In genomic region chr12:106063826-106064575, GRCh38 we compare ENCODE assay signal across 21 cellular contexts.
DNase-seq lines count a peak whose midpoint lies in the region; ATAC-seq, FAIRE-seq and TF ChIP-seq lines count a peak whose summit lies in the region.
"Had no signal": no experiment of that assay in that cellular context is flagged by ENCODE, and none has a peak within 500 bp of the region (broad histone marks: within the 10 kb centered on the region; RNA-seq: fewer than 3 reads in every experiment).

No MANE protein-coding gene starts in this region.

- H3K4me1 Mint-ChIP-seq in H9 (peaks cover 21 to 22% of the 10 kb centered on the region in 2 experiments), endothelial cell (ENCODE audit: unreplicated experiment) (peaks cover 47% of the 10 kb centered on the region), neural crest cell (peaks cover 40% of the 10 kb centered on the region)

- TF ChIP-seq CTCF in H9 (conservative IDR thresholded peaks at IDR 0.05) (no peak), endothelial cell (IDR thresholded peaks at IDR 0.05; ENCODE audit: unreplicated experiment) (no peak), neural crest cell (conservative IDR thresholded peaks at IDR 0.05) (no peak)

- H3K4ac ChIP-seq in H9 (ENCODE audit: low read depth, low read length), result no peak overlapping the region

- no peak overlapping the region for H2BK20ac ChIP-seq in H9 (ENCODE audit: low read depth, low read length, poor library complexity, severe bottlenecking)

- H3K27ac ChIP-seq in H9 (ENCODE audit: insufficient read length, low read depth, low read length), result no peak overlapping the region
- H3K27ac ChIP-seq: BLaER1 treated with 17β-estradiol and CSF1 and Interleukin-3, amounts not matched to agents 10 nM and 100 nM; PC-9; SJCRH30 had no signal

- H3K9ac ChIP-seq in H9 (ENCODE audit: extremely low read depth, insufficient read length, low read length), result no peak overlapping the region
- H3K9ac ChIP-seq: BLaER1 treated with 17β-estradiol and CSF1 and Interleukin-3, amounts not matched to agents 10 nM and 100 nM had no signal

- no peak overlapping the region for H3K4me3 Mint-ChIP-seq in H9
- H3K4me3 Mint-ChIP-seq in endothelial cell (ENCODE audit: unreplicated experiment), result peak overlapping the region; percentile 29
- H3K4me3 Mint-ChIP-seq in neural crest cell, result no peak overlapping the region
- H3K4me3 Mint-ChIP-seq: CD8-positive, alpha-beta T cell had no signal

- H3K79me2 ChIP-seq in H9 (ENCODE audit: insufficient read depth, low read length), result no peaks in the 10 kb centered on the region

- H2AFZ ChIP-seq in H9 (ENCODE audit: low read length), result no peak overlapping the region
- H2AFZ ChIP-seq: PC-9 had no signal

- no peak overlapping the region for H2BK120ac ChIP-seq in H9 (ENCODE audit: low read depth, low read length, poor library complexity, severe bottlenecking)

- no CpG with 5 or more reads among the region's 4 CpGs for WGBS in H9 (ENCODE audit: extremely low coverage, insufficient read length, low lambda C conversion rate)

- H2BK15ac ChIP-seq in H9 (ENCODE audit: low read depth, low read length), result no peak overlapping the region

- H4K5ac ChIP-seq in H9 (ENCODE audit: insufficient read length, low read depth, low read length), result no peak overlapping the region

- no peak overlapping the region for H3K18ac ChIP-seq in H9 (ENCODE audit: insufficient read length, low read depth, low read length)

- ATAC-seq in HG02763 (IDR thresholded peaks at IDR 0.05; ENCODE audit: unreplicated experiment) (no peak), HG03571 (IDR thresholded peaks at IDR 0.05; ENCODE audit: unreplicated experiment) (no peak)
- ATAC-seq: CD8-positive, alpha-beta T cell had no signal

- H3K9me3 Mint-ChIP-seq in H9 (no peaks in the 10 kb centered on the region), endothelial cell (ENCODE audit: unreplicated experiment) (no peaks in the 10 kb centered on the region), neural crest cell (no peaks in the 10 kb centered on the region)
- H3K9me3 Mint-ChIP-seq: CD8-positive, alpha-beta T cell had no signal

- no peak for DNase-seq in GM12892 (ENCODE audit: insufficient read length)
- no peak for DNase-seq in H9
- no peak for DNase-seq in endothelial cell (ENCODE audit: low spot score)
- DNase-seq in neural crest cell (ENCODE audit: low read depth, low spot score), result no peak
- DNase-seq in NCI-H1436 treated with DMSO at 0.1 percent for 48 hours (lab: John Stamatoyannopoulos, UW), result no peak
- DNase-seq: Calu3; CD8-positive, alpha-beta T cell; GF-D8; GOT3; Kasumi-1; MG63; NCI-H1048; NCI-H1436; NCI-H2081 treated with DMSO at 0.1 percent for 48 hours; NCI-H510A; PC-9 had no signal

- no peak overlapping the region for H4K8ac ChIP-seq in H9 (replicated peaks; ENCODE audit: insufficient read length, low read depth, low read length)

- H2AK5ac ChIP-seq in H9 (ENCODE audit: insufficient read length, low read length), result no peak overlapping the region

- peak; percentile 14 for FAIRE-seq in GM12892 (lab: Jason Lieb, UNC)
- FAIRE-seq: GM19239 had no signal

- H3K56ac ChIP-seq in H9 (ENCODE audit: insufficient read length, low read depth, low read length), result no peak overlapping the region

- H3K4me2 ChIP-seq in H9 (ENCODE audit: insufficient read depth, insufficient read length, low read length), result no peak overlapping the region
- H3K4me2 ChIP-seq: PC-9 had no signal

- H3K27me3 Mint-ChIP-seq in H9 (ENCODE audit: low read depth) (no peaks in the 10 kb centered on the region), endothelial cell (ENCODE audit: unreplicated experiment) (peaks cover 7% of the 10 kb centered on the region), neural crest cell (ENCODE audit: low read depth) (no peaks in the 10 kb centered on the region)

- H3K23ac ChIP-seq in H9 (ENCODE audit: insufficient read length, low read depth, low read length), result no peak overlapping the region

- peaks cover 5% of the 10 kb centered on the region for H3K4me1 ChIP-seq in H9 (ENCODE audit: insufficient read depth, low read length)

- no peak overlapping the region for H2BK5ac ChIP-seq in H9 (ENCODE audit: insufficient read length, low read length)

- no peaks in the 10 kb centered on the region for H3K23me2 ChIP-seq in H9 (ENCODE audit: insufficient read length, low read depth, low read length, poor library complexity, severe bottlenecking)

- H3K27me3 ChIP-seq in H9 (ENCODE audit: insufficient read depth, low read length), result no peaks in the 10 kb centered on the region
- H3K27me3 ChIP-seq: BLaER1 treated with 17β-estradiol and CSF1 and Interleukin-3, amounts not matched to agents 10 nM and 100 nM; MG63; SJCRH30 had no signal

- no peak overlapping the region for H3T11ph ChIP-seq in H9 (ENCODE audit: low read length)

- TF ChIP-seq POLR2A in GM12892 (IDR thresholded peaks at IDR 0.05; ENCODE audit: low read depth, low read length), result no peak

- no peaks in the 10 kb centered on the region for H3K9me3 ChIP-seq in H9 (ENCODE audit: control insufficient read depth, low read depth, low read length)
- H3K9me3 ChIP-seq: MG63, SJCRH30 had no signal

- no peaks in the 10 kb centered on the region for H3K79me1 ChIP-seq in H9 (ENCODE audit: insufficient read depth, low read depth, low read length, poor library complexity, severe bottlenecking)

- peaks cover 20 to 32% (median 21%) of the 10 kb centered on the region in 3 experiments; a peak in 6 of 7 replicates for H3K36me3 Mint-ChIP-seq in H9 (ENCODE audit: insufficient read depth in 1 of 3, low read depth in 3 of 3)
- peaks cover 28% of the 10 kb centered on the region for H3K36me3 Mint-ChIP-seq in endothelial cell (ENCODE audit: low read depth, unreplicated experiment)
- peaks cover 49% of the 10 kb centered on the region for H3K36me3 Mint-ChIP-seq in neural crest cell (ENCODE audit: low read depth)
- H3K36me3 Mint-ChIP-seq: CD8-positive, alpha-beta T cell had no signal

- no peak overlapping the region for H4K91ac ChIP-seq in H9 (ENCODE audit: insufficient read length, low read depth, low read length)

- H3K27ac Mint-ChIP-seq in H9 (peak overlapping the region in 2 of 3 experiments; percentile 13 to 25; a peak in 2 of 7 replicates), endothelial cell (ENCODE audit: unreplicated experiment) (peak overlapping the region; percentile 83), neural crest cell (ENCODE audit: unreplicated experiment) (peak overlapping the region; percentile 3)
- H3K27ac Mint-ChIP-seq: CD8-positive, alpha-beta T cell had no signal

- H2BK12ac ChIP-seq in H9 (ENCODE audit: insufficient read length, low read depth, low read length), result no peak overlapping the region

- no peaks in the 10 kb centered on the region for H4K20me1 ChIP-seq in H9 (ENCODE audit: control insufficient read depth, insufficient read depth, insufficient read length)
- H4K20me1 ChIP-seq: BLaER1 treated with 17β-estradiol and CSF1 and Interleukin-3, amounts not matched to agents 10 nM and 100 nM had no signal

- no peak overlapping the region for H3K14ac ChIP-seq in H9 (ENCODE audit: insufficient read depth, low read length)

Comparison
In these comparisons a context has a peak if more than half of its experiments do, and no peak if none do; other contexts are left out.
1. H3K27ac Mint-ChIP-seq: peak in every context shown above with its lines; median percentile 83 in endothelial cell; 19 in H9; 3 in neural crest cell.